9 cellular contexts compared by ENCODE assay signal in the genomic region with DNA sequence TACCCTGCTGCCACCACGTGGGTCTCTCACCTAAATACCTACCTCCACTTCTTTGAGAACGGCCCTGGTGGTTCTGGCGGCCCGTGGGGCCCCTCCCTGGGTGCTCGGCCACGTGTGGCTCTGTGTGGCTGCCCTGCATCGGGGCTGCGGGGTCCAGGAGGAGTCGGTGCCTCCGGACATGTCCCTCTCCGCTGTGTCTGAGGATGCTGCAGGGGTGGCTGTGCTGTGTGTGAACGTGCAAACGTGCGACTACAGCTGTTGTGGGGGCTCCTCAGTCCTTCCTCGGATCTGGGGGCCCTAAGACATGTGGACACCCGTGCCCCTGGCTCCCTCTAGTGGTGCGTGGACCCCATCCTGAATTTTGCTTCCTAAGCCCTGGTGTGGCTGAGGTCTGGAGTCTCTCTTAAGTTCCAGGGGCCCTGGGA.
DNase-seq lines count a peak whose midpoint lies in the region; ATAC-seq and TF ChIP-seq lines count a peak whose summit lies in the region.
"Had no signal": no experiment of that assay in that cellular context is flagged by ENCODE, and none has a peak within 500 bp of the region (broad histone marks: within the 10 kb centered on the region; RNA-seq: fewer than 3 reads in every experiment).

No MANE protein-coding gene starts in this region.

- H3K36me3 Mint-ChIP-seq in progenitor cell of endocrine pancreas (ENCODE audit: insufficient read depth) (no peaks in the 10 kb centered on the region), T-helper 17 cell (ENCODE audit: low read depth) (no peaks in the 10 kb centered on the region)

- H3K27ac Mint-ChIP-seq in progenitor cell of endocrine pancreas (no peak overlapping the region), T-helper 17 cell (no peak overlapping the region)

- no peak for ATAC-seq in T-helper 17 cell

- DNase-seq in M059J (ENCODE audit: low read depth) = peak; percentile 36
- peak; percentile 37 to 68 for DNase-seq in erythroblast (lab: John Stamatoyannopoulos, UW)
- DNase-seq in progenitor cell of endocrine pancreas (ENCODE audit: low spot score, unreplicated experiment) = no peak
- DNase-seq in T-helper 17 cell = no peak
- DNase-seq in NOMO-1 treated with dmso at 0.1 percent for 144 hours (lab: John Stamatoyannopoulos, UW; ENCODE audit: unreplicated experiment) = no peak
- DNase-seq in Peyer's patch = no peak
- no peak for DNase-seq in NCI-H748 (lab: John Stamatoyannopoulos, UW; ENCODE audit: unreplicated experiment)
- DNase-seq: tibial artery had no signal

- no peak overlapping the region for H3K4me3 ChIP-seq in Peyer's patch
- H3K4me3 ChIP-seq: tibial artery had no signal

- TF ChIP-seq POLR2A in erythroblast (IDR thresholded peaks at IDR 0.05; ENCODE audit: low read length) (no peak), Peyer's patch (IDR thresholded peaks at IDR 0.05) (no peak)

- H3K9me3 ChIP-seq in T-helper 17 cell (ENCODE audit: control insufficient read depth, low read length, poor library complexity, severe bottlenecking) (no peaks in the 10 kb centered on the region), Peyer's patch (no peaks in the 10 kb centered on the region)
- H3K9me3 ChIP-seq: tibial artery had no signal

- H3K4me3 Mint-ChIP-seq in progenitor cell of endocrine pancreas (ENCODE audit: low read depth) (no peak overlapping the region), T-helper 17 cell (no peak overlapping the region)

- peaks cover 15% of the 10 kb centered on the region for H3K27me3 Mint-ChIP-seq in progenitor cell of endocrine pancreas
- peaks cover 13% of the 10 kb centered on the region for H3K27me3 Mint-ChIP-seq in T-helper 17 cell

- H3K4me1 ChIP-seq in Peyer's patch = no peaks in the 10 kb centered on the region

- H3K27me3 ChIP-seq in Peyer's patch = no peaks in the 10 kb centered on the region
- H3K27me3 ChIP-seq: tibial artery had no signal

- H3K27ac ChIP-seq in Peyer's patch = no peak overlapping the region
- H3K27ac ChIP-seq: tibial artery had no signal

- H3K36me3 ChIP-seq in Peyer's patch = no peaks in the 10 kb centered on the region
- H3K36me3 ChIP-seq: tibial artery had no signal

- TF ChIP-seq CTCF in GM12873 (IDR thresholded peaks at IDR 0.05; ENCODE audit: insufficient read depth, low read depth, low read length, missing control alignments) (peak; percentile 67), progenitor cell of endocrine pancreas (IDR thresholded peaks at IDR 0.05; ENCODE audit: unreplicated experiment) (peak; percentile 54), Peyer's patch (IDR thresholded peaks at IDR 0.05) (no peak)

- H3K4me1 Mint-ChIP-seq in progenitor cell of endocrine pancreas (ENCODE audit: low read depth) (peaks cover 12% of the 10 kb centered on the region), T-helper 17 cell (no peaks in the 10 kb centered on the region)

- H3K9me3 Mint-ChIP-seq in progenitor cell of endocrine pancreas (ENCODE audit: low read depth) = no peaks in the 10 kb centered on the region

Comparison
In these comparisons a context has a peak if more than half of its experiments do, and no peak if none do; other contexts are left out.
1. CTCF ChIP-seq: peak in GM12873 (single experiment) and progenitor cell of endocrine pancreas (single experiment); none in Peyer's patch (0 of 6).
2. DNase-seq: peak in M059J (single experiment) and erythroblast (2 of 2); none in progenitor cell of endocrine pancreas (single experiment), T-helper 17 cell (0 of 3), NOMO-1 treated with dmso at 0.1 percent for 144 hours (single experiment), Peyer's patch (0 of 3) and NCI-H748 (single experiment).